In the genomic region with DNA sequence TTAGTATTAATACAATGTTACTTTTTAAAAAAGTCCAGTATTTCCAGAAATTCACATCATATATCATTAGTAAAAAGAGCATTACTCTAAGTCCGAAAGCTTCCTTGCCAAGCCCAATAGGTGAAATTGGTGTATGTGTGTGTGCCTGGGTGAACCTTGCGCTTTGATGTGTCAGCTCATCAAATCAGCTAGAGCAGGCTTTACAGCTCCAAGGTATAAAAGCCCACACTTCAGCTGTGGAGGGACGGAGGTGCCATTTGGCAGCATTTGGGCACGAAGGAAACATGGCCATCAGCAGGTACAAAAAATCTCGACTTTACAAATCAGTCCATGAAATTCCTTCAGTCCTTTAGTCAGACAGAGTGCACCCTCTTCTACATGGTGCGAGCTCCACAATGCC, we compare ENCODE assay signal across 14 cellular contexts.
DNase-seq lines count a peak whose midpoint lies in the region; ATAC-seq and TF ChIP-seq lines count a peak whose summit lies in the region.
"Had no signal": no experiment of that assay in that cellular context is flagged by ENCODE, and none has a peak within 500 bp of the region (broad histone marks: within the 10 kb centered on the region; RNA-seq: fewer than 3 reads in every experiment).

No MANE protein-coding gene starts in this region.

- H3K4me3 ChIP-seq in thyroid gland (replicated peaks in 1 of 3): no peak overlapping the region
- no peak overlapping the region for H3K4me3 ChIP-seq in colonic mucosa
- H3K4me3 ChIP-seq: A549 had no signal

- no peaks in the 10 kb centered on the region for H3K36me3 ChIP-seq in thyroid gland
- no peaks in the 10 kb centered on the region for H3K36me3 ChIP-seq in colonic mucosa

- H3K9ac ChIP-seq in colonic mucosa (ENCODE audit: low read depth in 2 of 2, low read length in 2 of 2): no peak overlapping the region

- TF ChIP-seq POLR2A in thyroid gland (IDR thresholded peaks at IDR 0.05): no peak

- WGBS in thyroid gland, 2 donors: 93 to 95% methylated on average over 6 of the region's 6 CpGs

- peak in 2 of 3 donors; percentile 34 to 45 for DNase-seq in stimulated activated CD4-positive, alpha-beta T cell treated with anti-CD3 and anti-CD28 coated beads, Interleukin-12 subunit alpha, Interleukin-12 subunit beta, amount 100 ng/mL, for 48 hours (ENCODE audit: low read depth in 2 of 3, low spot score in 1 of 3)
- no peak for DNase-seq in stimulated activated CD4-positive, alpha-beta T cell treated with anti-CD3 and anti-CD28 coated beads, Interleukin-2, amount 100 ng/mL, for 48 hours
- DNase-seq in activated CD8-positive, alpha-beta memory T cell treated with anti-CD3 and anti-CD28 coated beads, Interleukin-2, amount 50 U/mL, for 4 hours: peak; percentile 40
- DNase-seq in effector CD8-positive, alpha-beta T cell (lab: John Stamatoyannopoulos, UW): peak; percentile 7
- DNase-seq in thyroid gland (no peak), colonic mucosa (no peak), Ammon's horn (ENCODE audit: low spot score) (no peak)
- DNase-seq: Caco-2; effector CD4-positive, alpha-beta T cell; GDM1; left colon; SIG-M5 had no signal

- no peak for ATAC-seq in GM21717 (IDR thresholded peaks at IDR 0.05; ENCODE audit: unreplicated experiment)
- ATAC-seq: A549, left colon had no signal

- H3K27ac ChIP-seq in thyroid gland (no peak overlapping the region), colonic mucosa (no peak overlapping the region)
- H3K27ac ChIP-seq: A549 had no signal

- no peak for TF ChIP-seq CTCF in thyroid gland (IDR thresholded peaks at IDR 0.05)
- TF ChIP-seq CTCF in colonic mucosa (IDR thresholded peaks at IDR 0.05): no peak

- H3K4me1 ChIP-seq in thyroid gland (no peaks in the 10 kb centered on the region), colonic mucosa (no peaks in the 10 kb centered on the region)
- H3K4me1 ChIP-seq: A549, Caco-2 had no signal

- intact Hi-C loops in thyroid gland (cut with DNase I) (no loop called here), colonic mucosa (cut with DNase I) (no loop called here)

- H3K27me3 ChIP-seq in thyroid gland (no peaks in the 10 kb centered on the region), colonic mucosa (no peaks in the 10 kb centered on the region)

- H3K9me3 ChIP-seq in thyroid gland (no peaks in the 10 kb centered on the region), colonic mucosa (no peaks in the 10 kb centered on the region)
- H3K9me3 ChIP-seq: A549, Caco-2 had no signal

Comparison
In these comparisons a context has a peak if more than half of its experiments do, and no peak if none do; other contexts are left out.
1. DNase-seq: peak in stimulated activated CD4-positive, alpha-beta T cell treated with anti-CD3 and anti-CD28 coated beads, Interleukin-12 subunit alpha, Interleukin-12 subunit beta, amount 100 ng/mL, for 48 hours (2 of 3), activated CD8-positive, alpha-beta memory T cell treated with anti-CD3 and anti-CD28 coated beads, Interleukin-2, amount 50 U/mL, for 4 hours (single experiment) and effector CD8-positive, alpha-beta T cell (single experiment); none in stimulated activated CD4-positive, alpha-beta T cell treated with anti-CD3 and anti-CD28 coated beads, Interleukin-2, amount 100 ng/mL, for 48 hours (0 of 2), thyroid gland (0 of 2), colonic mucosa (single experiment) and Ammon's horn (single experiment).